In the genomic region with DNA sequence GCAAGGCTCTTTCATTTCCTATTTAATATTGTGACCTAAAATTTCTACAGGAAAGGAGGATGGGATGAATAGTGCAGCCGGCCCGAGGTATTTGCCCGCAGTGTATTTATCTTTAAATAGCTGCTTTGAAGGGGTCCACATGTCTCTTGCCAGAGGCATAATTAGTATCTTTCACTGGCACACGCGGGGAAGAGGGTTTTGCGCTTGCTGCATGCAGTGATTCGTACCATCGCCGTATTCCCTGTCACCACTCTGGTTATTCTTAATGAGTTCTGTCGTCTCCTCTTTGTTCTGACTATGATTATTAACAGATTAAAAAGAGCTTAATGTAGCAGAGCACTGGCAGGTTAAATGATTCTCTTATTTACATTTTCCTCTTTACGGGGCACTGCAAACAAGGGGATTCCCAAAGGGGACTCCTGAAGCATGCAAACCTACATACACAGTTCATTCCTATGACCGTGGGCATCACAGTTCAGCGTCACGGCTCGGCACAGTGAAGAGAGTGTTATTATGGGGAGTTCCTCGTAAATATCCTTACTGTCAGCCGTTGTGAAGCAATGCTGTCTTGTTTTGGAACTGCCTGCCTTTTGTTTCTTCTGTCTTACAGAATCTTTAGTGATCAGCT, we compare ENCODE assay signal across 15 cellular contexts.
DNase-seq lines count a peak whose midpoint lies in the region; ATAC-seq and TF ChIP-seq lines count a peak whose summit lies in the region.
"Had no signal": no experiment of that assay in that cellular context is flagged by ENCODE, and none has a peak within 500 bp of the region (broad histone marks: within the 10 kb centered on the region; RNA-seq: fewer than 3 reads in every experiment).

No MANE protein-coding gene starts in this region.

- no peaks in the 10 kb centered on the region for H4K20me1 ChIP-seq in PC-3 (ENCODE audit: low read length)

- H3K4me3 Mint-ChIP-seq in immature natural killer cell: no peak overlapping the region
- H3K4me3 Mint-ChIP-seq: activated CD4-positive, alpha-beta T cell treated with anti-CD3 and anti-CD28 coated beads, Interleukin-2, amount 10 ng/mL, durations not matched to agents 7 days and 5 days; CD4-positive, alpha-beta T cell; central memory CD8-positive, alpha-beta T cell; natural killer cell had no signal

- H3K27ac Mint-ChIP-seq in immature natural killer cell: peak overlapping the region in 1 of 6 donors; percentile 3
- H3K27ac Mint-ChIP-seq: CD4-positive, alpha-beta T cell had no signal

- H3K9ac ChIP-seq in endocrine pancreas (ENCODE audit: control insufficient read depth, insufficient read depth, low read length): no peak overlapping the region
- no peak overlapping the region for H3K9ac ChIP-seq in PC-3 (ENCODE audit: low read length)

- peak overlapping the region; percentile 37 for H3K4me3 ChIP-seq in endocrine pancreas (ENCODE audit: control insufficient read depth, insufficient read depth, low read length)
- no peak overlapping the region for H3K4me3 ChIP-seq in PC-3 (ENCODE audit: low read length)

- H3K9me2 ChIP-seq in PC-3 (replicated peaks; ENCODE audit: low read length): no peaks in the 10 kb centered on the region

- H3K36me3 ChIP-seq in endocrine pancreas (ENCODE audit: control insufficient read depth, insufficient read depth, low read length) (no peaks in the 10 kb centered on the region), PC-3 (ENCODE audit: low read depth, low read length) (no peaks in the 10 kb centered on the region)

- no peak overlapping the region for H3K4me2 ChIP-seq in PC-3 (ENCODE audit: low read length)

- ATAC-seq in GM21360 (IDR thresholded peaks at IDR 0.05; ENCODE audit: unreplicated experiment) (peak; percentile 84), HG03460 (IDR thresholded peaks at IDR 0.05; ENCODE audit: unreplicated experiment) (peak; percentile 59), PC-3 (no peak)
- ATAC-seq: natural killer cell had no signal

- H3K9me3 ChIP-seq in endocrine pancreas (ENCODE audit: control insufficient read depth, low read length): no peaks in the 10 kb centered on the region
- H3K9me3 ChIP-seq in PC-3 (ENCODE audit: low read length): no peaks in the 10 kb centered on the region
- H3K9me3 ChIP-seq: spleen had no signal

- H3K9me3 Mint-ChIP-seq in immature natural killer cell: no peaks in the 10 kb centered on the region
- H3K9me3 Mint-ChIP-seq: activated CD4-positive, alpha-beta T cell treated with anti-CD3 and anti-CD28 coated beads, Interleukin-2, amount 10 ng/mL, durations not matched to agents 7 days and 5 days; CD4-positive, alpha-beta T cell; central memory CD8-positive, alpha-beta T cell; natural killer cell had no signal

- POLR2A ChIA-PET in GM10248 (lab: Yijun Ruan, JAX) (interaction anchor here (0.7 kb wide), 1 partner anchor 374 kb away, joined by 4 read pairs; no protein-coding TSS in a partner anchor), PC-3 (lab: Charles Lee; ENCODE audit: unreplicated experiment) (no interaction called here)

- BruUV-seq in PC-3 (replicated peaks; lab: Mats Ljungman, UMichigan): no TSS peak

- H3K27me3 Mint-ChIP-seq in immature natural killer cell (ENCODE audit: low read depth in 3 of 3): peaks cover 0 to 2% (median 0%) of the 10 kb centered on the region in 3 donors
- H3K27me3 Mint-ChIP-seq: activated CD4-positive, alpha-beta T cell treated with anti-CD3 and anti-CD28 coated beads, Interleukin-2, amount 10 ng/mL, durations not matched to agents 7 days and 5 days; CD4-positive, alpha-beta T cell; central memory CD8-positive, alpha-beta T cell had no signal

- H3K4me1 ChIP-seq in endocrine pancreas (ENCODE audit: control insufficient read depth, insufficient read depth, low read length) (peaks cover 13% of the 10 kb centered on the region), PC-3 (ENCODE audit: insufficient read depth, low read length) (peaks cover 49% of the 10 kb centered on the region)

- TF ChIP-seq CTCF in GM10248 (IDR thresholded peaks at IDR 0.05; ENCODE audit: control extremely low read depth, extremely low read depth, low read depth, missing control alignments): no peak
- no peak for TF ChIP-seq CTCF in PC-3 (conservative IDR thresholded peaks at IDR 0.05; ENCODE audit: low read depth, low read length)

- peak; percentile 25 for DNase-seq in GM10248 (ENCODE audit: extremely low spot score)
- DNase-seq in HK-2 (ENCODE audit: unreplicated experiment): no peak
- DNase-seq in immature natural killer cell: no peak
- DNase-seq in stimulated activated CD4-positive, alpha-beta T cell treated with anti-CD3 and anti-CD28 coated beads, Interleukin-12 subunit alpha, Interleukin-12 subunit beta, amount 100 ng/mL, for 4 hours: no peak
- no peak for DNase-seq in PC-3
- DNase-seq: activated CD4-positive, alpha-beta T cell treated with anti-CD3 and anti-CD28 coated beads, Interleukin-2, amount 10 ng/mL, durations not matched to agents 7 days and 5 days; activated naive CD4-positive, alpha-beta T cell treated with Interleukin-2 at 50 U/mL for 16 hours; CD4-positive, alpha-beta T cell; natural killer cell; NCI-H774; spleen had no signal

- H3F3A ChIP-seq in PC-3 (ENCODE audit: low read length, unreplicated experiment): no peaks in the 10 kb centered on the region

- H3K36me3 Mint-ChIP-seq in immature natural killer cell: peaks cover 0 to 6% (median 4%) of the 10 kb centered on the region in 3 donors
- H3K36me3 Mint-ChIP-seq: natural killer cell had no signal

- peaks cover 8% of the 10 kb centered on the region; the same call in 1 of the 2 replicates for H3K79me2 ChIP-seq in PC-3 (ENCODE audit: low read length)

- CTCF ChIA-PET in GM10248 (lab: Yijun Ruan, JAX) (interaction anchor here (0.6 to 2.7 kb wide), 9 partner anchors 9 to 747 kb away, joined by 3 to 9 read pairs (median 4); no protein-coding TSS in a partner anchor), PC-3 (lab: Charles Lee) (no interaction called here)

- intact Hi-C loops in PC-3 (cut with micrococcal nuclease): no loop called here

- peaks cover 50 to 88% of the 10 kb centered on the region in 2 donors for H3K4me1 Mint-ChIP-seq in immature natural killer cell

- H2AFZ ChIP-seq in PC-3 (ENCODE audit: low read length): no peak overlapping the region

- H3K27me3 ChIP-seq in endocrine pancreas (ENCODE audit: control insufficient read depth, insufficient read depth, low read length) (no peaks in the 10 kb centered on the region), PC-3 (ENCODE audit: low read length) (no peaks in the 10 kb centered on the region)
- H3K27me3 ChIP-seq: spleen had no signal

- H3K27ac ChIP-seq in PC-3 (ENCODE audit: low read length): no peak overlapping the region
- H3K27ac ChIP-seq: spleen had no signal
